In genomic region chr11:68213135-68213515, GRCh38 we compare ENCODE assay signal across 1 cellular context.
TF ChIP-seq lines count a peak whose summit lies in the region.

Gene KMT5B (minus strand): TSS chr11:68213296. CDS start chr11:68190076, 23,220 bp downstream.

TF ChIP-seq in GM12878, 131 proteins besides CTCF, POLR2A, EP300 and RAD21 (continued from another document):
- TF ChIP-seq ELK1 (IDR thresholded peaks at IDR 0.05; ENCODE audit: low read depth, low read length): no peak
- peak; percentile 79 for TF ChIP-seq PBX3 (IDR thresholded peaks at IDR 0.05; ENCODE audit: insufficient replicate concordance, low read depth, low read length)
- TF ChIP-seq ZSCAN29 (IDR thresholded peaks at IDR 0.05): no peak
- TF ChIP-seq E4F1 (IDR thresholded peaks at IDR 0.05; ENCODE audit: borderline replicate concordance, partially characterized antibody): no peak
- no peak for TF ChIP-seq KLF5 (IDR thresholded peaks at IDR 0.05; ENCODE audit: partially characterized antibody)
- no peak; the same call in 1 of the 2 replicates for TF ChIP-seq RUNX3 (IDR thresholded peaks at IDR 0.05; ENCODE audit: low read length)
- TF ChIP-seq JUND (IDR thresholded peaks at IDR 0.05; ENCODE audit: low read depth, low read length): no peak
- no peak for TF ChIP-seq MXI1 (IDR thresholded peaks at IDR 0.05; ENCODE audit: low read depth, low read length)
- no peak for TF ChIP-seq CBX5 (IDR thresholded peaks at IDR 0.05; ENCODE audit: low read depth)
- TF ChIP-seq YY1 (IDR thresholded peaks at IDR 0.05; ENCODE audit: low read depth, low read length): peak; percentile 96
- no peak for TF ChIP-seq E2F8 (IDR thresholded peaks at IDR 0.05; ENCODE audit: low read depth, partially characterized antibody)
